ENCODE assay signal across 1 cellular context in genomic region chr20:62168890-62169435, GRCh38.
TF ChIP-seq lines count a peak whose summit lies in the region.

No MANE protein-coding gene starts in this region.

TF ChIP-seq in HepG2, 621 proteins besides CTCF, POLR2A, EP300 and RAD21:
- TF ChIP-seq AGO2 (optimal IDR thresholded peaks at IDR 0.05; ENCODE audit: low read depth, low read length) (peak; percentile 68), PAWR (CRISPR knock-in tag; IDR thresholded peaks at IDR 0.05; ENCODE audit: borderline replicate concordance) (no peak), ZNF737 (CRISPR knock-in tag; IDR thresholded peaks at IDR 0.05; ENCODE audit: borderline replicate concordance) (0 out of 2 replicates have a peak, but pooled peaks have one; percentile 35)
